ENCODE assay signal across 16 cellular contexts in the genomic region with DNA sequence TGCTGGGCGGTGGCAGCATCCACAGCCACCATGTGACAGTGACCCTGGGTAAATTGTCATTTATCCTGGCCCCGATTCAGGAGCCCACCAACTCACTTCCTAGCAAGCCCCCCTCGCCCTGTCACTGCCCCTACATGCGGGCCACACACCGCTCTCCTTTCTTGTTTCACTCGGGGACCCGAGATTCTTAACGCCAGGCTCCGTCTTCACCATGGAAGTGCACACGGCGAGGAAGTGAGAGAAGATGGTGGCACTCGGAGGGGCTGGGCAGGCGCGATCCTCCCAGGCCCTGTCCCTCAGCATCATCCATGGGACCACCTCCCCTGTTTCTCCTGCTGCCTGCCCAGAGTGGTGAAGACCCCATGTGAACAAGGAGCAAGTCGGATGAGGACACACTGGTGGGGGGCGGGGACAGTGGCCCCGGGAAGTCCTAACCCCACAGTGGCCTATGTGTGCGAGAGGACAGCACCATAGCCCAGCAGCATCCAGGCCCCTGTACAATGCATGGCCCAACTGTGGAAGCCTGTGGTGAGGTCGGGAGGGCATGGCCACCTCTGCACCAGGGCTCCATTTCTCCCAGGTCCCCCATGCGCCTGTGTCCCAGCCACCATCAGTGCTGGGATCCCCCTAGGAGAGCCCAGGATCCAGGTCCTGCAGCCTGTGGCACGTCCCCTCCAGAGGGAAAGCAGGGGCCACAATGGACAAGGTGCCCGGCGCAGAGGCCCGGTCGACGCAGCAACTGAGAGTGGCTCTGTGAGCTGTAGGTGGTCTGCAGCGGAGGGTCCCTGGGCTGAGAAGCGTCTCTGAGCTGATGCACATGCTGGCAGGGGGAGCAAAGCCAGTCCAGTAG.
"Had no signal": no experiment of that assay in that cellular context is flagged by ENCODE, and none has a peak within 500 bp of the region (broad histone marks: within the 10 kb centered on the region; RNA-seq: fewer than 3 reads in every experiment).

No MANE protein-coding gene starts in this region.

- H3K4me1 Mint-ChIP-seq: neural progenitor cell, WTC11 had no signal

- H3K4me3 ChIP-seq: dorsolateral prefrontal cortex, neural progenitor cell, uterus had no signal

- H3K9me3 ChIP-seq: uterus had no signal

- FAIRE-seq: endometrium had no signal

- H3K27me3 Mint-ChIP-seq: stimulated activated naive CD8-positive, alpha-beta T cell treated with anti-CD3 and anti-CD28 coated beads, Interleukin-15, Interleukin-2, amounts not matched to agents 100 ng/mL and 50 ng/mL, for 24 hours; T-helper 17 cell had no signal

- H3K27ac Mint-ChIP-seq: activated CD8-positive, alpha-beta T cell treated with anti-CD3 and anti-CD28 coated beads, Interleukin-2, amount 10 ng/mL, durations not matched to agents 7 days and 5 days; activated naive CD4-positive, alpha-beta T cell treated with anti-CD3 and anti-CD28 coated beads, Interleukin-2, amount 50 U/mL, for 72 hours; neural progenitor cell; stimulated activated naive CD8-positive, alpha-beta T cell treated with anti-CD3 and anti-CD28 coated beads, Interleukin-15, Interleukin-2, amounts not matched to agents 100 ng/mL and 50 ng/mL, for 24 hours; T-helper 17 cell; WTC11 had no signal

- H3K36me3 ChIP-seq: neural progenitor cell, uterus had no signal

- H3K9ac ChIP-seq: neural progenitor cell had no signal

- H3K9me3 Mint-ChIP-seq: neural progenitor cell had no signal

- ATAC-seq: activated CD8-positive, alpha-beta T cell treated with anti-CD3 and anti-CD28 coated beads, Interleukin-2, amount 10 ng/mL, durations not matched to agents 7 days and 5 days; activated naive CD4-positive, alpha-beta T cell treated with anti-CD3 and anti-CD28 coated beads, Interleukin-2, amount 50 U/mL, for 72 hours; esophagus mucosa; T-helper 17 cell; WTC11 had no signal

- H3K36me3 Mint-ChIP-seq: neural progenitor cell, WTC11 had no signal

- DNase-seq: activated CD4-positive, alpha-beta T cell treated with anti-CD3 and anti-CD28 coated beads for 48 hours; activated CD8-positive, alpha-beta memory T cell treated with anti-CD3 and anti-CD28 coated beads, Interleukin-2, amount 50 U/mL, for 48 hours; activated CD8-positive, alpha-beta T cell treated with anti-CD3 and anti-CD28 coated beads, Interleukin-2, amount 10 ng/mL, durations not matched to agents 7 days and 5 days; anterior cingulate cortex; hippocampal formation; stimulated activated CD4-positive, alpha-beta T cell treated with anti-CD3 and anti-CD28 coated beads, Interleukin-4, amount 100 ng/mL, for 1 hour; stimulated activated CD8-positive, alpha-beta memory T cell treated with anti-CD3 and anti-CD28 coated beads, Interleukin-4, amount 100 ng/mL, for 48 hours; T-helper 17 cell had no signal

- H3K4me1 ChIP-seq: neural progenitor cell, uterus had no signal

- H3K27ac ChIP-seq: dorsolateral prefrontal cortex, neural progenitor cell, uterus had no signal

- H3K4me3 Mint-ChIP-seq: activated CD8-positive, alpha-beta T cell treated with anti-CD3 and anti-CD28 coated beads, Interleukin-2, amount 10 ng/mL, durations not matched to agents 7 days and 5 days; neural progenitor cell; stimulated activated naive CD8-positive, alpha-beta T cell treated with anti-CD3 and anti-CD28 coated beads, Interleukin-15, Interleukin-2, amounts not matched to agents 100 ng/mL and 50 ng/mL, for 24 hours; T-helper 17 cell; WTC11 had no signal
